In the genomic region with DNA sequence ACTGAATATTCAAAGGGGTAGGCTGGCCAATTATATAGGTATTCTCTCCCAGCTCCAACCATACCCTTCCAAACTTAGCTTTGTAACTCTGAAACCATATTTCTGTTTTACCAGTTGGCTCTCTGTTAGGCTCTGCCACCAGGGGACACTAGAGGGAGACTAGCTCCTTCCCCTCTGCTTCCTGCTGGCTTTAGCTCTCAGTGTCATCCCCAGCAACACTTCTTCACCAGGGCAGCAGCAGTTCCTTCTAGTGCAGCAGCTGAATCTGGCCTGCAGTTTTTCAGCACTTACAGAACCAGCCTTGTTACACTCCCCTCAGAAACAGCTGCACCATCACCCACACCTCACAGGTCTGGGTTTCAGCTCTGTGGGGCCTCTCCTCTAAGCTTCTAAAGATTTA, we compare ENCODE assay signal across 9 cellular contexts. TPM values are rescaled to one million over a fixed set of nuclear protein-coding genes. Genes with fewer than 3 reads are reported as not detected.
DNase-seq lines count a peak whose midpoint lies in the region; ATAC-seq and TF ChIP-seq lines count a peak whose summit lies in the region.
"Had no signal": no experiment of that assay in that cellular context is flagged by ENCODE, and none has a peak within 500 bp of the region (broad histone marks: within the 10 kb centered on the region; RNA-seq: fewer than 3 reads in every experiment).

No MANE protein-coding gene starts in this region.

- no peak overlapping the region for H3K27ac ChIP-seq in dorsolateral prefrontal cortex
- no peak overlapping the region for H3K27ac ChIP-seq in RWPE1
- H3K27ac ChIP-seq: epithelial cell of prostate had no signal

- H3K4me3 Mint-ChIP-seq in activated CD4-positive, alpha-beta T cell treated with anti-CD3 and anti-CD28 coated beads, Interleukin-2, amount 10 ng/mL, durations not matched to agents 7 days and 5 days, result no peak overlapping the region
- no peak overlapping the region for H3K4me3 Mint-ChIP-seq in immature natural killer cell

- ATAC-seq in left ventricle myocardium superior, result no peak

- no peaks in the 10 kb centered on the region for H3K27me3 ChIP-seq in BJ (ENCODE audit: control insufficient read depth, insufficient read depth, low read length)
- no peaks in the 10 kb centered on the region for H3K27me3 ChIP-seq in dorsolateral prefrontal cortex

- no peaks in the 10 kb centered on the region for H3K36me3 ChIP-seq in BJ (ENCODE audit: control insufficient read depth, insufficient read depth, low read length)

- TF ChIP-seq CTCF in BJ (IDR thresholded peaks at IDR 0.05; ENCODE audit: insufficient read depth, low read depth, low read length), result peak; percentile 20; the same call in 1 of the 2 replicates
- peak in 13 of 56 donors; percentile 5 to 24 (median 17) for TF ChIP-seq CTCF in dorsolateral prefrontal cortex (IDR thresholded peaks at IDR 0.05 in 54 of 56, conservative IDR thresholded peaks at IDR 0.05 in 2 of 56; ENCODE audit: low read depth in 1 of 56, partially characterized antibody in 56 of 56)
- TF ChIP-seq CTCF in RWPE1 (conservative IDR thresholded peaks at IDR 0.05; ENCODE audit: low read depth), result no peak

- DNase-seq in BJ (ENCODE audit: low read depth) (no peak), HCEC 1CT (peak; percentile 18), immature natural killer cell (peak; percentile 48 to 55 (median 55)), dorsolateral prefrontal cortex (no peak), left ventricle myocardium superior (no peak), NCI-H1436 (lab: John Stamatoyannopoulos, UW) (no peak), RWPE1 (ENCODE audit: low spot score) (no peak)
- DNase-seq in activated CD4-positive, alpha-beta T cell treated with anti-CD3 and anti-CD28 coated beads, Interleukin-2, amount 10 ng/mL, durations not matched to agents 7 days and 5 days, result peak; percentile 66

- no peaks in the 10 kb centered on the region for H3K27me3 Mint-ChIP-seq in activated CD4-positive, alpha-beta T cell treated with anti-CD3 and anti-CD28 coated beads, Interleukin-2, amount 10 ng/mL, durations not matched to agents 7 days and 5 days
- H3K27me3 Mint-ChIP-seq in immature natural killer cell (ENCODE audit: low read depth in 3 of 3), result peaks cover 1 to 3% (median 3%) of the 10 kb centered on the region in 3 donors

- H3K9me3 Mint-ChIP-seq in activated CD4-positive, alpha-beta T cell treated with anti-CD3 and anti-CD28 coated beads, Interleukin-2, amount 10 ng/mL, durations not matched to agents 7 days and 5 days, result peaks cover 5% of the 10 kb centered on the region
- peaks cover 0 to 4% (median 0%) of the 10 kb centered on the region in 6 donors for H3K9me3 Mint-ChIP-seq in immature natural killer cell

- CTCF ChIA-PET in BJ (lab: Yijun Ruan, JAX) (interaction anchor here (0.6 to 2.1 kb wide), 3 partner anchors 9 to 189 kb away, joined by 3 to 5 read pairs (median 5); no protein-coding TSS in a partner anchor), RWPE1 (lab: Yijun Ruan, JAX) (interaction anchor here (0.6 kb wide), 2 partner anchors 71 to 242 kb away, joined by 3 read pairs; no protein-coding TSS in a partner anchor)
- CTCF ChIA-PET in activated CD4-positive, alpha-beta T cell treated with anti-CD3 and anti-CD28 coated beads, Interleukin-2, amount 10 ng/mL, durations not matched to agents 7 days and 5 days (lab: Charles Lee), result interaction anchor here (0.5 to 2.4 kb wide), 23 partner anchors 8 to 353 kb away, joined by 3 to 21 read pairs (median 4); a partner anchor contains a TSS

- H3K27ac Mint-ChIP-seq in activated CD4-positive, alpha-beta T cell treated with anti-CD3 and anti-CD28 coated beads, Interleukin-2, amount 10 ng/mL, durations not matched to agents 7 days and 5 days, result no peak overlapping the region
- peak overlapping the region in 3 of 6 donors; percentile 3 to 48 (median 13) for H3K27ac Mint-ChIP-seq in immature natural killer cell

- H3K4me3 ChIP-seq in BJ (ENCODE audit: low read depth, low read length) (no peak overlapping the region), dorsolateral prefrontal cortex (no peak overlapping the region)

- peaks cover 71% of the 10 kb centered on the region for H3K4me1 Mint-ChIP-seq in activated CD4-positive, alpha-beta T cell treated with anti-CD3 and anti-CD28 coated beads, Interleukin-2, amount 10 ng/mL, durations not matched to agents 7 days and 5 days
- H3K4me1 Mint-ChIP-seq in immature natural killer cell, result peaks cover 7 to 13% of the 10 kb centered on the region in 2 donors

- intact Hi-C loops in dorsolateral prefrontal cortex (cut with DNase I), result no loop called here
- intact Hi-C loops in left ventricle myocardium superior (cut with micrococcal nuclease), result no loop called here

- peaks cover 32% of the 10 kb centered on the region for H3K36me3 Mint-ChIP-seq in activated CD4-positive, alpha-beta T cell treated with anti-CD3 and anti-CD28 coated beads, Interleukin-2, amount 10 ng/mL, durations not matched to agents 7 days and 5 days (ENCODE audit: low read depth)
- H3K36me3 Mint-ChIP-seq in immature natural killer cell, result peaks cover 0 to 4% (median 0%) of the 10 kb centered on the region in 3 donors

- POLR2A ChIA-PET in BJ (lab: Charles Lee), result no interaction called here
- POLR2A ChIA-PET in activated CD4-positive, alpha-beta T cell treated with anti-CD3 and anti-CD28 coated beads, Interleukin-2, amount 10 ng/mL, durations not matched to agents 7 days and 5 days (lab: Charles Lee), result interaction anchor here (0.6 kb wide), 1 partner anchor 60 kb away, joined by 3 read pairs; no protein-coding TSS in a partner anchor
- POLR2A ChIA-PET in RWPE1 (lab: Yijun Ruan, JAX; ENCODE audit: low non-redundant PET), result no interaction called here

RNA-seq across cellular contexts. Expression of a gene that starts 51.0 kb away (rescaled TPM):
- 14.5 and 17.1 TPM in 2 replicates for polyA plus RNA-seq in BJ (2011; rRNA removed)
- 13.7 and 15.4 TPM in 2 replicates for polyA minus RNA-seq in BJ (2011; rRNA and poly(A)+ RNA removed)
- total RNA-seq in activated CD4-positive, alpha-beta T cell treated with anti-CD3 and anti-CD28 coated beads, Interleukin-2, amount 10 ng/mL, durations not matched to agents 7 days and 5 days, result 100 to 1,000 TPM; 129 to 132 TPM
- polyA plus RNA-seq in immature natural killer cell, result 1 to 10 TPM; 2.1 to 6.3 (median 4.1) TPM
- total RNA-seq in dorsolateral prefrontal cortex, result 100 to 1,000 TPM in 118 of 120 experiments, 10 to 100 TPM in 2; 92.4 to 354 (median 139) TPM
- 39.6 TPM for total RNA-seq in left ventricle myocardium superior

Comparison
In these comparisons a context has a peak if more than half of its experiments do, and no peak if none do; other contexts are left out.
1. DNase-seq: peak in HCEC 1CT (single experiment), activated CD4-positive, alpha-beta T cell treated with anti-CD3 and anti-CD28 coated beads, Interleukin-2, amount 10 ng/mL, durations not matched to agents 7 days and 5 days (single experiment) and immature natural killer cell (3 of 3); none in BJ (single experiment), dorsolateral prefrontal cortex (0 of 10), left ventricle myocardium superior (single experiment), NCI-H1436 (single experiment) and RWPE1 (single experiment).